In the genomic region with DNA sequence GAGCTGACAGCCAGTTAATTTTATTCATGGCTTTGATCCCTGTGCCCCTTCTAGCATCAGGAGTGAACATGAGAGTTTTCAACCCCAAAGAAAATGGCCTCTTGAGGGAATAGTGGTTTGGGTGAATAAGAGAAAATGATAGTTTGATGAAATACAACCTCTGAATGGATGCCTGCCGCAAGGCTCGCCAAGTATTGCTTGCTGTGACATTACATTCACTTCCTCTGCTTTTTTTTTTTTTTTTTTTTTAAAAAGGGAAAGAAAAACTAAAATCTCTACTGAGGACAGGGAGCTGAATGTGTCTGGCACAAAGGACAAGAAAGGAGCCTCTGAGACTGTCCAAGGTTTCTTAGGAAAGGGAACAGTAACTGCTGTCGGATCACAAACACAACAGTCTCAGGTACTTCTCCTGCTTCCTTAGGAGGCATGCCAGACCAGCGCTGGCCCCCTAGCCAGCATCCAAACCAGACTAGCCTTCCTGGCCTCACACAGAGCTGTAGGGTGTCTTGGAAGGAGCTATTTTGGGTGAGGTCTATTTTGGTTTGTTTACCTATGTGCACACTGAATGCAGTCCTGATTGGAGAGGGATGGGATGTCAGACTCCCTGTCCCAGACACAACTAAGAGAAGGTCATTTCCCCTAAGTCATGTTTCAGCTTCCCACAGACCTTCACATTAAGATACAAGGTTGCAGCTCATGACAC, we compare ENCODE assay signal across 1 cellular context.
TF ChIP-seq lines count a peak whose summit lies in the region.

No MANE protein-coding gene starts in this region.

TF ChIP-seq in GM23338, 12 proteins besides CTCF, POLR2A, EP300 and RAD21 (continued from another document):
- TF ChIP-seq, protein P1, sequence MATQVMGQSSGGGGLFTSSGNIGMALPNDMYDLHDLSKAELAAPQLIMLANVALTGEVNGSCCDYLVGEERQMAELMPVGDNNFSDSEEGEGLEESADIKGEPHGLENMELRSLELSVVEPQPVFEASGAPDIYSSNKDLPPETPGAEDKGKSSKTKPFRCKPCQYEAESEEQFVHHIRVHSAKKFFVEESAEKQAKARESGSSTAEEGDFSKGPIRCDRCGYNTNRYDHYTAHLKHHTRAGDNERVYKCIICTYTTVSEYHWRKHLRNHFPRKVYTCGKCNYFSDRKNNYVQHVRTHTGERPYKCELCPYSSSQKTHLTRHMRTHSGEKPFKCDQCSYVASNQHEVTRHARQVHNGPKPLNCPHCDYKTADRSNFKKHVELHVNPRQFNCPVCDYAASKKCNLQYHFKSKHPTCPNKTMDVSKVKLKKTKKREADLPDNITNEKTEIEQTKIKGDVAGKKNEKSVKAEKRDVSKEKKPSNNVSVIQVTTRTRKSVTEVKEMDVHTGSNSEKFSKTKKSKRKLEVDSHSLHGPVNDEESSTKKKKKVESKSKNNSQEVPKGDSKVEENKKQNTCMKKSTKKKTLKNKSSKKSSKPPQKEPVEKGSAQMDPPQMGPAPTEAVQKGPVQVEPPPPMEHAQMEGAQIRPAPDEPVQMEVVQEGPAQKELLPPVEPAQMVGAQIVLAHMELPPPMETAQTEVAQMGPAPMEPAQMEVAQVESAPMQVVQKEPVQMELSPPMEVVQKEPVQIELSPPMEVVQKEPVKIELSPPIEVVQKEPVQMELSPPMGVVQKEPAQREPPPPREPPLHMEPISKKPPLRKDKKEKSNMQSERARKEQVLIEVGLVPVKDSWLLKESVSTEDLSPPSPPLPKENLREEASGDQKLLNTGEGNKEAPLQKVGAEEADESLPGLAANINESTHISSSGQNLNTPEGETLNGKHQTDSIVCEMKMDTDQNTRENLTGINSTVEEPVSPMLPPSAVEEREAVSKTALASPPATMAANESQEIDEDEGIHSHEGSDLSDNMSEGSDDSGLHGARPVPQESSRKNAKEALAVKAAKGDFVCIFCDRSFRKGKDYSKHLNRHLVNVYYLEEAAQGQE (IDR thresholded peaks at IDR 0.05; ENCODE audit: unreplicated experiment), result no peak
